In genomic region chr17:79220201-79220714, GRCh38 we compare ENCODE assay signal across 14 cellular contexts.
DNase-seq lines count a peak whose midpoint lies in the region; ATAC-seq, FAIRE-seq and TF ChIP-seq lines count a peak whose summit lies in the region.
"Had no signal": no experiment of that assay in that cellular context is flagged by ENCODE, and none has a peak within 500 bp of the region (broad histone marks: within the 10 kb centered on the region; RNA-seq: fewer than 3 reads in every experiment).

No MANE protein-coding gene starts in this region.

- H3K9ac ChIP-seq in HepG2 (ENCODE audit: insufficient read depth, low read depth, low read length) = no peak overlapping the region
- peak overlapping the region; percentile 47; the same call in 1 of the 2 replicates for H3K9ac ChIP-seq in iPS-20b (ENCODE audit: low read depth, low read length)
- no peak overlapping the region for H3K9ac ChIP-seq in stomach smooth muscle (ENCODE audit: low read length in 2 of 2)

- TF ChIP-seq EP300 in HepG2 (IDR thresholded peaks at IDR 0.05; ENCODE audit: low read depth in 2 of 2, low read length in 2 of 2) (no peak), HepG2 (CRISPR knock-in tag; IDR thresholded peaks at IDR 0.05; ENCODE audit: borderline replicate concordance) (no peak)

- TF ChIP-seq RAD21 in HepG2 (CRISPR knock-in tag; IDR thresholded peaks at IDR 0.05) = no peak

- no peaks in the 10 kb centered on the region for H3K36me3 Mint-ChIP-seq in activated naive CD8-positive, alpha-beta T cell treated with anti-CD3 and anti-CD28 coated beads for 36 hours

- no peaks in the 10 kb centered on the region for H3K9me3 Mint-ChIP-seq in activated naive CD8-positive, alpha-beta T cell treated with anti-CD3 and anti-CD28 coated beads for 36 hours

- H3K4me3 Mint-ChIP-seq in activated naive CD8-positive, alpha-beta T cell treated with anti-CD3 and anti-CD28 coated beads for 36 hours = peak overlapping the region; percentile 33

- no peak for ATAC-seq in HepG2
- no peak for ATAC-seq in right lobe of liver
- no peak for ATAC-seq in HG03108 (IDR thresholded peaks at IDR 0.05; ENCODE audit: unreplicated experiment)

- TF ChIP-seq POLR2A in HepG2 (IDR thresholded peaks at IDR 0.05; ENCODE audit: insufficient read depth in 1 of 2, low read depth in 2 of 2, low read length in 2 of 2) = no peak
- TF ChIP-seq POLR2A in right lobe of liver (IDR thresholded peaks at IDR 0.05) = no peak
- TF ChIP-seq POLR2A in erythroblast (IDR thresholded peaks at IDR 0.05; ENCODE audit: low read length) = no peak

- WGBS in HepG2 (ENCODE audit: low lambda C conversion rate) = 7% methylated on average over 18 of the region's 23 CpGs
- 8% methylated on average over 11 of the region's 23 CpGs for WGBS in right lobe of liver (ENCODE audit: insufficient coverage, low coverage, low lambda C conversion rate, missing lambda C conversion rate)

- H3K36me3 ChIP-seq in HepG2 (replicated peaks in 1 of 2; ENCODE audit: control insufficient read depth in 1 of 2, insufficient read depth in 2 of 2, low read length in 2 of 2) (no peaks in the 10 kb centered on the region), right lobe of liver (no peaks in the 10 kb centered on the region), iPS-20b (ENCODE audit: insufficient read depth, low read depth, low read length) (no peaks in the 10 kb centered on the region), stomach smooth muscle (ENCODE audit: control insufficient read depth in 2 of 2, insufficient read depth in 2 of 2, low read length in 2 of 2) (no peaks in the 10 kb centered on the region)

- POLR2A ChIA-PET in HepG2 (lab: Yijun Ruan, JAX) = no interaction called here

- H4K20me1 ChIP-seq in HepG2 (ENCODE audit: insufficient read depth, low read length) = peaks cover 9% of the 10 kb centered on the region; the same call in 1 of the 2 replicates

- no peak for FAIRE-seq in HepG2 (lab: Jason Lieb, UNC)

- CTCF ChIA-PET in HepG2 (lab: Yijun Ruan, JAX; ENCODE audit: low intra/inter-chr PET ratio, low total read pairs) = no interaction called here

- BruUV-seq in HepG2 (replicated peaks; lab: Mats Ljungman, UMichigan) = no TSS peak

- H3K9me3 ChIP-seq in HepG2 (ENCODE audit: low read length) = no peaks in the 10 kb centered on the region
- no peaks in the 10 kb centered on the region for H3K9me3 ChIP-seq in right lobe of liver
- no peaks in the 10 kb centered on the region for H3K9me3 ChIP-seq in iPS-20b (ENCODE audit: insufficient read depth, low read depth, low read length)
- H3K9me3 ChIP-seq in stomach smooth muscle (ENCODE audit: control insufficient read depth in 2 of 2, low read length in 2 of 2) = no peaks in the 10 kb centered on the region

- H3K27ac Mint-ChIP-seq in activated naive CD8-positive, alpha-beta T cell treated with anti-CD3 and anti-CD28 coated beads for 36 hours = no peak overlapping the region

- peaks cover 52 to 92% of the 10 kb centered on the region in 2 experiments for H3K27me3 ChIP-seq in HepG2 (ENCODE audit: control insufficient read depth in 1 of 2, insufficient read depth in 2 of 2, low read length in 2 of 2)
- H3K27me3 ChIP-seq in right lobe of liver = no peaks in the 10 kb centered on the region
- peaks cover 17% of the 10 kb centered on the region for H3K27me3 ChIP-seq in iPS-20b (ENCODE audit: insufficient read depth, low read length)
- H3K27me3 ChIP-seq in stomach smooth muscle (ENCODE audit: control insufficient read depth in 1 of 2, insufficient read depth in 2 of 2, low read length in 2 of 2) = peaks cover 37 to 54% of the 10 kb centered on the region in 2 donors

- H2AFZ ChIP-seq in HepG2 (ENCODE audit: low read length) = no peak overlapping the region

- peaks cover 71% of the 10 kb centered on the region for H3K27me3 Mint-ChIP-seq in activated naive CD8-positive, alpha-beta T cell treated with anti-CD3 and anti-CD28 coated beads for 36 hours

- H3K4me1 ChIP-seq in HepG2 (ENCODE audit: insufficient read depth, low read length) = no peaks in the 10 kb centered on the region
- H3K4me1 ChIP-seq in right lobe of liver = peaks cover 0 to 6% (median 0%) of the 10 kb centered on the region in 4 donors
- peaks cover 3% of the 10 kb centered on the region; the same call in 1 of the 2 replicates for H3K4me1 ChIP-seq in iPS-20b (ENCODE audit: insufficient read depth, low read length)
- H3K4me1 ChIP-seq in stomach smooth muscle (ENCODE audit: control insufficient read depth, insufficient read depth, low read length) = peaks cover 5% of the 10 kb centered on the region

- H3K4me2 ChIP-seq in HepG2 (ENCODE audit: low read depth, low read length) = no peak overlapping the region

- H3K79me2 ChIP-seq in HepG2 (ENCODE audit: insufficient read depth, low read length) = no peaks in the 10 kb centered on the region

- TF ChIP-seq CTCF in HepG2 (CRISPR knock-in tag; IDR thresholded peaks at IDR 0.05) (no peak), right lobe of liver (IDR thresholded peaks at IDR 0.05) (no peak)

- in situ Hi-C loops in HepG2 (cut with HindIII; ENCODE audit: extremely low pct_ligation_motif_present, low pct_unique_long_range_greater_than_20kb) = no loop called here

- no peak overlapping the region for H3K27ac ChIP-seq in HepG2 (ENCODE audit: extremely low read length, insufficient read depth, low read length)
- H3K27ac ChIP-seq in right lobe of liver = no peak overlapping the region
- H3K27ac ChIP-seq in iPS-20b (ENCODE audit: low read length) = no peak overlapping the region
- no peak overlapping the region for H3K27ac ChIP-seq in stomach smooth muscle (ENCODE audit: low read length)
- H3K27ac ChIP-seq: C4-2B, VCaP had no signal

- DNase-seq in HepG2 (ENCODE audit: low spot score) = no peak
- DNase-seq in right lobe of liver = no peak
- DNase-seq in activated naive CD8-positive, alpha-beta T cell treated with anti-CD3 and anti-CD28 coated beads for 36 hours = no peak
- no peak for DNase-seq in erythroblast (lab: John Stamatoyannopoulos, UW)
- no peak for DNase-seq in mucosa of gallbladder (ENCODE audit: low spot score)
- DNase-seq: GF-D8; kidney glomerular epithelial cell; stimulated activated CD4-positive, alpha-beta T cell treated with anti-CD3 and anti-CD28 coated beads, Interleukin-1b, Interleukin-23, amount 100 ng/mL, for 48 hours; stimulated activated naive CD4-positive, alpha-beta T cell had no signal

- H3K4me3 ChIP-seq in HepG2 (replicated peaks in 1 of 3; ENCODE audit: insufficient read depth in 1 of 3, low read depth in 2 of 3, low read length in 3 of 3) (no peak overlapping the region), right lobe of liver (no peak overlapping the region), iPS-20b (ENCODE audit: low read length) (peak overlapping the region; percentile 79), stomach smooth muscle (ENCODE audit: low read length in 2 of 2) (peak overlapping the region; percentile 36 to 40)

- H3K4me1 Mint-ChIP-seq in activated naive CD8-positive, alpha-beta T cell treated with anti-CD3 and anti-CD28 coated beads for 36 hours = peaks cover 4% of the 10 kb centered on the region

- intact Hi-C loops in HepG2 (cut with micrococcal nuclease; ENCODE audit: unreplicated experiment) (no loop called here), right lobe of liver (cut with DNase I) (no loop called here)

TF ChIP-seq in HepG2, 621 proteins besides CTCF, POLR2A, EP300 and RAD21:
- TF ChIP-seq ZNF142 (CRISPR knock-in tag; IDR thresholded peaks at IDR 0.05) (no peak), EZH2 (conservative IDR thresholded peaks at IDR 0.05; ENCODE audit: low read depth, low read length) (peak; percentile 94)

Comparison
In these comparisons a context has a peak if more than half of its experiments do, and no peak if none do; other contexts are left out.
1. H3K4me3 ChIP-seq: peak in iPS-20b (single experiment) and stomach smooth muscle (2 of 2); none in HepG2 (0 of 3) and right lobe of liver (0 of 3).